Comparison of ENCODE assay signal across 13 cellular contexts in the genomic region with DNA sequence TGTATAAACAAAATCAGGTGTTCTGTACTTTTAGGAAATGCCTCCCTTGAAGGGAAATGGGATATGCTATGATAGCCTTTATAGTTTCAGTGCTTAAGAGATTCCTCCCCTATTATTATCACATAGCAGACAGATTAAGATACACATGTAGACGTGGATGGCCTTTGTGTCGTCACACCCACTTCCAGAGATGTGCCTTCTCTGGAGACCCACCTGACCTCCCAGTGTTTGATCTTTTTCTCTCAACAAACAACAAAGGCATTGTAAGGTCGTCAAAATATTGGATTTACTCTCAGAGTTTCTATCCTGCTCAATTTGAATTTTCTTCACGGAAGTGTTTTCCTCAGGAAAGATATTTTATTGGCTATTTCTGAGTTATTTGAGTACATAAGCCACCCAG. TPM values are rescaled to one million over a fixed set of nuclear protein-coding genes. Genes with fewer than 3 reads are reported as not detected.
A peak's percentile ranks its signal among the peaks of the same experiment; 100 is the strongest.
DNase-seq lines count a peak whose midpoint lies in the region; ATAC-seq and TF ChIP-seq lines count a peak whose summit lies in the region.
"Had no signal": no experiment of that assay in that cellular context is flagged by ENCODE, and none has a peak within 500 bp of the region (broad histone marks: within the 10 kb centered on the region; RNA-seq: fewer than 3 reads in every experiment).

No MANE protein-coding gene starts in this region.

- WGBS in smooth muscle cell (ENCODE audit: low lambda C conversion rate): 80% methylated on average over 4 of the region's 4 CpGs

- H3K27ac ChIP-seq in brain microvascular endothelial cell (peak overlapping the region; percentile 71), smooth muscle cell (ENCODE audit: low read depth) (peak overlapping the region; percentile 75)
- H3K27ac ChIP-seq: uterus had no signal

- H3K79me2 ChIP-seq in smooth muscle cell (ENCODE audit: low read depth): no peaks in the 10 kb centered on the region

- H3K36me3 ChIP-seq in brain microvascular endothelial cell (replicated peaks) (no peaks in the 10 kb centered on the region), smooth muscle cell (ENCODE audit: low read depth) (no peaks in the 10 kb centered on the region)
- H3K36me3 ChIP-seq: heart right ventricle, left lung, uterus had no signal

- peaks cover 19% of the 10 kb centered on the region for H3K9me3 Mint-ChIP-seq in activated CD8-positive, alpha-beta memory T cell treated with anti-CD3 and anti-CD28 coated beads, Interleukin-2, amount 10 ng/mL, durations not matched to agents 7 days and 5 days (ENCODE audit: low read depth)

- no peak overlapping the region for H3K9ac ChIP-seq in smooth muscle cell (ENCODE audit: low read depth)

- DNase-seq in activated CD8-positive, alpha-beta memory T cell treated with anti-CD3 and anti-CD28 coated beads, Interleukin-2, amount 10 ng/mL, durations not matched to agents 7 days and 5 days: no peak
- DNase-seq in activated CD8-positive, alpha-beta memory T cell treated with anti-CD3 and anti-CD28 coated beads for 24 hours: no peak
- DNase-seq in RPMI7951 (ENCODE audit: low read depth) (peak; percentile 30), brain microvascular endothelial cell (no peak), smooth muscle cell (lab: John Stamatoyannopoulos, UW; ENCODE audit: unreplicated experiment) (no peak), NCI-H2196 treated with DMSO at 0.1 percent for 48 hours (lab: John Stamatoyannopoulos, UW; ENCODE audit: unreplicated experiment) (no peak)
- DNase-seq: DMS79, heart right ventricle, left lung, NCI-H2029 treated with DMSO at 0.1 percent for 48 hours, uterus had no signal

- ATAC-seq in activated CD8-positive, alpha-beta memory T cell treated with anti-CD3 and anti-CD28 coated beads, Interleukin-2, amount 10 ng/mL, durations not matched to agents 7 days and 5 days: no peak
- ATAC-seq in HG02884 (IDR thresholded peaks at IDR 0.05; ENCODE audit: unreplicated experiment) (no peak), HG03469 (IDR thresholded peaks at IDR 0.05; ENCODE audit: unreplicated experiment) (no peak)

- H3K4me2 ChIP-seq in smooth muscle cell: peak overlapping the region; percentile 75

- H3K4me1 Mint-ChIP-seq in activated CD8-positive, alpha-beta memory T cell treated with anti-CD3 and anti-CD28 coated beads, Interleukin-2, amount 10 ng/mL, durations not matched to agents 7 days and 5 days: peaks cover 44% of the 10 kb centered on the region

- no peaks in the 10 kb centered on the region for H3K27me3 Mint-ChIP-seq in activated CD8-positive, alpha-beta memory T cell treated with anti-CD3 and anti-CD28 coated beads, Interleukin-2, amount 10 ng/mL, durations not matched to agents 7 days and 5 days

- H3K4me3 ChIP-seq in brain microvascular endothelial cell (ENCODE audit: low read depth, low read length): no peak overlapping the region
- no peak overlapping the region for H3K4me3 ChIP-seq in smooth muscle cell
- H3K4me3 ChIP-seq: left lung, uterus had no signal

- no peaks in the 10 kb centered on the region for H4K20me1 ChIP-seq in smooth muscle cell (ENCODE audit: low read depth)

- no peaks in the 10 kb centered on the region for H3F3A ChIP-seq in smooth muscle cell (ENCODE audit: low read depth)

- H3K27me3 ChIP-seq in brain microvascular endothelial cell (replicated peaks) (no peaks in the 10 kb centered on the region), smooth muscle cell (ENCODE audit: low read depth) (no peaks in the 10 kb centered on the region)
- H3K27me3 ChIP-seq: left lung, uterus had no signal

- in situ Hi-C loops in brain microvascular endothelial cell (cut with HindIII; ENCODE audit: low pct_ligation_motif_present, low sequenced_read_pairs): no loop called here

- no peaks in the 10 kb centered on the region for H3K9me3 ChIP-seq in smooth muscle cell (replicated peaks; ENCODE audit: low read depth)
- H3K9me3 ChIP-seq: uterus had no signal

- TF ChIP-seq CTCF in brain microvascular endothelial cell (IDR thresholded peaks at IDR 0.05; ENCODE audit: low read depth, low read length, missing control alignments) (no peak), smooth muscle cell (IDR thresholded peaks at IDR 0.05; ENCODE audit: borderline replicate concordance, insufficient read depth, poor library complexity, severe bottlenecking) (no peak)

- peak overlapping the region; percentile 1 for H2AFZ ChIP-seq in smooth muscle cell (ENCODE audit: low read depth)

- peak overlapping the region; percentile 91 for H3K27ac Mint-ChIP-seq in activated CD8-positive, alpha-beta memory T cell treated with anti-CD3 and anti-CD28 coated beads, Interleukin-2, amount 10 ng/mL, durations not matched to agents 7 days and 5 days

- CTCF ChIA-PET in activated CD8-positive, alpha-beta memory T cell treated with anti-CD3 and anti-CD28 coated beads, Interleukin-2, amount 10 ng/mL, durations not matched to agents 7 days and 5 days (lab: Charles Lee): interaction anchor here (1.0 kb wide), 1 partner anchor 54 kb away, joined by 3 read pairs; no protein-coding TSS in a partner anchor

- H3K4me1 ChIP-seq in smooth muscle cell (ENCODE audit: low read depth): no peaks in the 10 kb centered on the region
- H3K4me1 ChIP-seq: uterus had no signal

- H3K36me3 Mint-ChIP-seq in activated CD8-positive, alpha-beta memory T cell treated with anti-CD3 and anti-CD28 coated beads, Interleukin-2, amount 10 ng/mL, durations not matched to agents 7 days and 5 days: peaks cover 47% of the 10 kb centered on the region

- H3K4me3 Mint-ChIP-seq in activated CD8-positive, alpha-beta memory T cell treated with anti-CD3 and anti-CD28 coated beads, Interleukin-2, amount 10 ng/mL, durations not matched to agents 7 days and 5 days: peak overlapping the region; percentile 74

RNA-seq across cellular contexts. Expression of a gene that starts 25.7 kb away (rescaled TPM):
- 10 to 100 TPM; 45.9 to 55.8 TPM for total RNA-seq in activated CD8-positive, alpha-beta memory T cell treated with anti-CD3 and anti-CD28 coated beads, Interleukin-2, amount 10 ng/mL, durations not matched to agents 7 days and 5 days
- total RNA-seq in RPMI7951 (2014; rRNA removed; shearing (Covaris generic)): 44.9 and 60.0 TPM in 2 replicates
- total RNA-seq in smooth muscle cell: 89.9 and 108 TPM in 2 replicates
- polyA plus RNA-seq in smooth muscle cell: 20.6 and 25.0 TPM in 2 replicates
